In genomic region chr18:730120-730519, GRCh38 we compare ENCODE assay signal across 1 cellular context.
TF ChIP-seq lines count a peak whose summit lies in the region.

No MANE protein-coding gene starts in this region.

TF ChIP-seq in K562, 482 proteins besides CTCF, POLR2A, EP300 and RAD21 (continued from another document):
- TF ChIP-seq POLR2AphosphoS5 (IDR thresholded peaks at IDR 0.05; ENCODE audit: control insufficient read depth, insufficient read depth, low read depth, low read length): peak; percentile 53
- peak; percentile 34; the same call in 1 of the 2 replicates for TF ChIP-seq CEBPB (tag; IDR thresholded peaks at IDR 0.05)
- 0 out of 4 replicates have a peak, but pooled peaks of 1 of the 2 experiments have one; percentile 22 for TF ChIP-seq FOXK2 (conservative IDR thresholded peaks at IDR 0.05 in 1 of 2, IDR thresholded peaks at IDR 0.05 in 1 of 2; ENCODE audit: low read depth in 2 of 2)
- TF ChIP-seq FOXA3 (CRISPR knock-in tag; conservative IDR thresholded peaks at IDR 0.05 in 1 of 2, IDR thresholded peaks at IDR 0.05 in 1 of 2): 0 out of 4 replicates have a peak, but pooled peaks of 1 of the 2 experiments have one; percentile 22
- peak; percentile 96 for TF ChIP-seq ZNF121 (CRISPR knock-in tag; conservative IDR thresholded peaks at IDR 0.05)
- peak; percentile 11 for TF ChIP-seq POLR2B (IDR thresholded peaks at IDR 0.05; ENCODE audit: low read depth, partially characterized antibody)
